9 cellular contexts compared by ENCODE assay signal in genomic region chr4:145176641-145177432, GRCh38. TPM values are rescaled to one million over a fixed set of nuclear protein-coding genes. Genes with fewer than 3 reads are reported as not detected.
A peak's percentile ranks its signal among the peaks of the same experiment; 100 is the strongest.
DNase-seq lines count a peak whose midpoint lies in the region; ATAC-seq and TF ChIP-seq lines count a peak whose summit lies in the region.
"Had no signal": no experiment of that assay in that cellular context is flagged by ENCODE, and none has a peak within 500 bp of the region (broad histone marks: within the 10 kb centered on the region; RNA-seq: fewer than 3 reads in every experiment).

No MANE protein-coding gene starts in this region.

- TF ChIP-seq POLR2A in esophagus squamous epithelium (IDR thresholded peaks at IDR 0.05): no peak

- H3K9me3 ChIP-seq in esophagus squamous epithelium (no peaks in the 10 kb centered on the region), skeletal muscle tissue (ENCODE audit: control insufficient read depth in 3 of 3, low read length in 3 of 3) (no peaks in the 10 kb centered on the region)

- DNase-seq in HL-60 (ENCODE audit: low read depth in 1 of 2, low spot score in 1 of 2) (no peak), RPMI8226 (peak; percentile 64), esophagus squamous epithelium (lab: John Stamatoyannopoulos, UW) (no peak), NOMO-1 treated with DMSO at 0.1 percent for 48 hours (lab: John Stamatoyannopoulos, UW; ENCODE audit: unreplicated experiment) (no peak)
- DNase-seq: stimulated activated naive CD4-positive, alpha-beta T cell had no signal

- H3K27me3 ChIP-seq in HL-60 (ENCODE audit: insufficient read depth, poor library complexity, severe bottlenecking) (no peaks in the 10 kb centered on the region), esophagus squamous epithelium (no peaks in the 10 kb centered on the region), skeletal muscle tissue (ENCODE audit: control insufficient read depth in 3 of 3, insufficient read depth in 3 of 3, low read length in 3 of 3) (no peaks in the 10 kb centered on the region)

- H3K36me3 ChIP-seq in esophagus squamous epithelium (peaks cover 0 to 25% (median 0%) of the 10 kb centered on the region in 3 donors), skeletal muscle tissue (ENCODE audit: control insufficient read depth in 3 of 3, insufficient read depth in 3 of 3, low read length in 3 of 3) (peaks cover 5 to 6% (median 6%) of the 10 kb centered on the region in 3 donors)

- no peak for TF ChIP-seq CTCF in HL-60 (IDR thresholded peaks at IDR 0.05; ENCODE audit: insufficient read depth, low read length)
- TF ChIP-seq CTCF in esophagus squamous epithelium (IDR thresholded peaks at IDR 0.05): no peak

- H3K4me3 ChIP-seq in HL-60 (replicated peaks; ENCODE audit: insufficient read depth, low read length): peak overlapping the region; percentile 65
- peak overlapping the region in 3 of 4 donors; percentile 75 to 98 (median 86) for H3K4me3 ChIP-seq in esophagus squamous epithelium
- H3K4me3 ChIP-seq in skeletal muscle tissue (ENCODE audit: low read length in 3 of 3): peak overlapping the region; percentile 74 to 87 (median 83)

- peak overlapping the region; percentile 81 to 91 (median 91) for H3K9ac ChIP-seq in skeletal muscle tissue (ENCODE audit: low read depth in 1 of 3, low read length in 3 of 3)

- peak overlapping the region; percentile 99 for H3K27ac ChIP-seq in HL-60 (replicated peaks)
- H3K27ac ChIP-seq in esophagus squamous epithelium: peak overlapping the region; percentile 82 to 100 (median 96)
- peak overlapping the region; percentile 94 for H3K27ac ChIP-seq in skeletal muscle tissue (ENCODE audit: low read depth, low read length)

- intact Hi-C loops in esophagus squamous epithelium (cut with DNase I): no loop called here

- H3K4me1 ChIP-seq in esophagus squamous epithelium (peaks cover 15 to 58% (median 19%) of the 10 kb centered on the region in 3 donors), skeletal muscle tissue (ENCODE audit: control insufficient read depth in 3 of 3, insufficient read depth in 3 of 3, low read length in 3 of 3) (peaks cover 14 to 40% (median 26%) of the 10 kb centered on the region in 3 donors)

- ATAC-seq in GM18867 (IDR thresholded peaks at IDR 0.05; ENCODE audit: unreplicated experiment) (no peak), GM19455 (IDR thresholded peaks at IDR 0.05; ENCODE audit: unreplicated experiment) (no peak), GM21515 (IDR thresholded peaks at IDR 0.05; ENCODE audit: unreplicated experiment) (no peak)

- WGBS in esophagus squamous epithelium, 2 donors: 38 to 44% methylated on average over 9 of the region's 9 CpGs

RNA-seq across cellular contexts. Expression of gene OTUD4, which starts 3.6 kb away (rescaled TPM):
- total RNA-seq in esophagus squamous epithelium: 10 to 100 TPM; 15.2 to 34.0 (median 25.2) TPM
- total RNA-seq in skeletal muscle tissue: 74.6 TPM
